ENCODE assay signal across 1 cellular context in the genomic region with DNA sequence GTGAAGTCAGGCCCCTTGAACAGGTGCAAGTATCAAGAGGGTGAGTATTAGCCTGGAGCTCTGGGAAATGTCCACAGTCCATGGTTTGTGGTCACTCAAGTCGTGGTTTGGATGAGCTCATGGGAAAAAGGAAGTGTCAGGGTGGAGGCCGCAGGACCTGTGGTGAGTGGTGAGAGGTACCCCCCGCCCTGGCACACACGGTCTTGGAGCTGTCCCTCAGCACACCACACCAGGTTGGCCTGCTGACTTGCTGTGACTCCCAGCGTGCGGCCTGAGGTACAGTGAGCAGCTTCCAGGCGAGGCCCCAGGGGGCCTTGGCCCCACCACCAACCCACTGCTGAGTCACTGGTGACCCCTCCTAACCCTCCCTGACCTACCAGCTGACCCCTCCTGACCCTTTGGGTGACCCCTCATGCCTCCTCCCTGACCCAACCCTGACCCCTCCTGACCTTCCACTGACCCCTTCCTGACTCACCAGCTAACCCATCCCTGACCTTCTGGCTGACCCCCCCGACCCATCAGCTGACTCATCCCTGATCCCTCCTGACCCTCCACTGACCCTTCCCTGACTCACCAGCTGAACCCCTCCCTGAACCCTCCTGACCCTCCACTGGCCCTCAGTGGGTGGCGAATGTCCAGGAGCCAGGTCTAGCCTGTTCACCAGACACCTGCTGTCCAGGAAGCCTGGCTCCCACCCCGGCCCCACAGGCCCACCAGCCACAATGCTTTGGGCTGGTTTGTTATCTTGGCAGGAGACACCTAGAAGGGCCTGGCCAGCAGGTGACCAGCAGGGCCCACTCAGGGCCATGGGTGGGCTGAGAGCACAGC.
TF ChIP-seq lines count a peak whose summit lies in the region.

No MANE protein-coding gene starts in this region.

TF ChIP-seq in IMR-90, 13 proteins besides CTCF, POLR2A, EP300 and RAD21 (continued from another document):
- TF ChIP-seq FOS (IDR thresholded peaks at IDR 0.05; ENCODE audit: low read depth, low read length) (no peak), MAZ (IDR thresholded peaks at IDR 0.05; ENCODE audit: borderline replicate concordance, low read depth, low read length) (no peak), CEBPB (IDR thresholded peaks at IDR 0.05; ENCODE audit: low read depth, low read length) (no peak), SMC3 (IDR thresholded peaks at IDR 0.05; ENCODE audit: low read depth, low read length) (no peak), RFX5 (IDR thresholded peaks at IDR 0.05; ENCODE audit: low read depth, low read length) (no peak)
- TF ChIP-seq, protein P1, sequence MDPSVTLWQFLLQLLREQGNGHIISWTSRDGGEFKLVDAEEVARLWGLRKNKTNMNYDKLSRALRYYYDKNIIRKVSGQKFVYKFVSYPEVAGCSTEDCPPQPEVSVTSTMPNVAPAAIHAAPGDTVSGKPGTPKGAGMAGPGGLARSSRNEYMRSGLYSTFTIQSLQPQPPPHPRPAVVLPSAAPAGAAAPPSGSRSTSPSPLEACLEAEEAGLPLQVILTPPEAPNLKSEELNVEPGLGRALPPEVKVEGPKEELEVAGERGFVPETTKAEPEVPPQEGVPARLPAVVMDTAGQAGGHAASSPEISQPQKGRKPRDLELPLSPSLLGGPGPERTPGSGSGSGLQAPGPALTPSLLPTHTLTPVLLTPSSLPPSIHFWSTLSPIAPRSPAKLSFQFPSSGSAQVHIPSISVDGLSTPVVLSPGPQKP (IDR thresholded peaks at IDR 0.05; ENCODE audit: borderline replicate concordance, low read depth, low read length): no peak
- TF ChIP-seq, protein P2, sequence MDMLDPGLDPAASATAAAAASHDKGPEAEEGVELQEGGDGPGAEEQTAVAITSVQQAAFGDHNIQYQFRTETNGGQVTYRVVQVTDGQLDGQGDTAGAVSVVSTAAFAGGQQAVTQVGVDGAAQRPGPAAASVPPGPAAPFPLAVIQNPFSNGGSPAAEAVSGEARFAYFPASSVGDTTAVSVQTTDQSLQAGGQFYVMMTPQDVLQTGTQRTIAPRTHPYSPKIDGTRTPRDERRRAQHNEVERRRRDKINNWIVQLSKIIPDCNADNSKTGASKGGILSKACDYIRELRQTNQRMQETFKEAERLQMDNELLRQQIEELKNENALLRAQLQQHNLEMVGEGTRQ (IDR thresholded peaks at IDR 0.05; ENCODE audit: low read depth, low read length): no peak
